18 cellular contexts compared by ENCODE assay signal in genomic region chr18:76678248-76678647, GRCh38.
"Had no signal": no experiment of that assay in that cellular context is flagged by ENCODE, and none has a peak within 500 bp of the region (broad histone marks: within the 10 kb centered on the region; RNA-seq: fewer than 3 reads in every experiment).

No MANE protein-coding gene starts in this region.

- H3K4me3 ChIP-seq: body of pancreas, hepatocyte had no signal

- H3K4me1 Mint-ChIP-seq: activated CD4-positive, alpha-beta T cell treated with anti-CD3 and anti-CD28 coated beads, Interleukin-2, amount 10 ng/mL, durations not matched to agents 24 days and 14 days; stimulated activated memory B cell treated with anti-CD40 and anti-IgM and Interleukin-4, amounts not matched to agents 10 μg/mL and 1 μg/mL and 100 μg/mL, for 72 hours had no signal

- DNase-seq: activated CD4-positive, alpha-beta T cell treated with anti-CD3 and anti-CD28 coated beads, Interleukin-2, amount 10 ng/mL, durations not matched to agents 24 days and 14 days; activated CD4-positive, CD25-positive, alpha-beta regulatory T cell; activated CD8-positive, alpha-beta memory T cell treated with anti-CD3 and anti-CD28 coated beads, Interleukin-2, amount 50 U/mL, for 4 hours; activated CD8-positive, alpha-beta T cell treated with anti-CD3 and anti-CD28 coated beads, Interleukin-2, amount 10 ng/mL, durations not matched to agents 7 days and 5 days; activated effector memory CD4-positive, alpha-beta T cell treated with anti-CD3 and anti-CD28 coated beads, Interleukin-2, amount 50 U/mL, for 16 hours; activated T-cell treated with anti-CD3 and anti-CD28 coated beads, Interleukin-2, amount 50 U/mL, for 48 hours; body of pancreas; cerebellar nuclear complex; erythroblast; kidney; nephron progenitor cell; stimulated activated CD4-positive, alpha-beta T cell treated with anti-CD3 and anti-CD28 coated beads, Interleukin-2, amount 100 ng/mL, for 48 hours; SW 1271 had no signal

- ATAC-seq: activated CD8-positive, alpha-beta T cell treated with anti-CD3 and anti-CD28 coated beads, Interleukin-2, amount 10 ng/mL, durations not matched to agents 7 days and 5 days; activated naive CD4-positive, alpha-beta T cell treated with anti-CD3 and anti-CD28 coated beads, Interleukin-2, amount 50 U/mL, for 72 hours; body of pancreas; stimulated activated memory B cell treated with anti-CD40 and anti-IgM and Interleukin-4, amounts not matched to agents 10 μg/mL and 1 μg/mL and 100 μg/mL, for 72 hours had no signal

- H3K27ac Mint-ChIP-seq: activated CD4-positive, alpha-beta T cell treated with anti-CD3 and anti-CD28 coated beads, Interleukin-2, amount 10 ng/mL, durations not matched to agents 24 days and 14 days; activated CD8-positive, alpha-beta T cell treated with anti-CD3 and anti-CD28 coated beads, Interleukin-2, amount 10 ng/mL, durations not matched to agents 7 days and 5 days; activated naive CD4-positive, alpha-beta T cell treated with anti-CD3 and anti-CD28 coated beads, Interleukin-2, amount 50 U/mL, for 72 hours; stimulated activated memory B cell treated with anti-CD40 and anti-IgM and Interleukin-4, amounts not matched to agents 10 μg/mL and 1 μg/mL and 100 μg/mL, for 72 hours; T-helper 2 cell treated with Interferon-gamma antibody and Interleukin-4, amounts not matched to agents 5 μg/mL and 100 μg/mL, for 36 hours; type B pancreatic cell had no signal

- H3K79me2 ChIP-seq: hepatocyte had no signal

- H2AFZ ChIP-seq: hepatocyte had no signal

- H3K27ac ChIP-seq: body of pancreas, hepatocyte had no signal

- FAIRE-seq: kidney had no signal

- H3K36me3 Mint-ChIP-seq: activated naive CD4-positive, alpha-beta T cell treated with anti-CD3 and anti-CD28 coated beads, Interleukin-2, amount 50 U/mL, for 72 hours; stimulated activated memory B cell treated with anti-CD40 and anti-IgM and Interleukin-4, amounts not matched to agents 10 μg/mL and 1 μg/mL and 100 μg/mL, for 72 hours; type B pancreatic cell had no signal

- H3K27me3 ChIP-seq: body of pancreas, hepatocyte had no signal

- H3K4me2 ChIP-seq: hepatocyte had no signal

- H3K9me3 ChIP-seq: body of pancreas had no signal

- H3K9me3 Mint-ChIP-seq: activated CD4-positive, alpha-beta T cell treated with anti-CD3 and anti-CD28 coated beads, Interleukin-2, amount 10 ng/mL, durations not matched to agents 24 days and 14 days; activated naive CD4-positive, alpha-beta T cell treated with anti-CD3 and anti-CD28 coated beads, Interleukin-2, amount 50 U/mL, for 72 hours; nephron progenitor cell; stimulated activated memory B cell treated with anti-CD40 and anti-IgM and Interleukin-4, amounts not matched to agents 10 μg/mL and 1 μg/mL and 100 μg/mL, for 72 hours; T-helper 2 cell treated with Interferon-gamma antibody and Interleukin-4, amounts not matched to agents 5 μg/mL and 100 μg/mL, for 36 hours; type B pancreatic cell had no signal

- H3K4me3 Mint-ChIP-seq: activated CD4-positive, alpha-beta T cell treated with anti-CD3 and anti-CD28 coated beads, Interleukin-2, amount 10 ng/mL, durations not matched to agents 24 days and 14 days; activated CD8-positive, alpha-beta T cell treated with anti-CD3 and anti-CD28 coated beads, Interleukin-2, amount 10 ng/mL, durations not matched to agents 7 days and 5 days; nephron progenitor cell; stimulated activated memory B cell treated with anti-CD40 and anti-IgM and Interleukin-4, amounts not matched to agents 10 μg/mL and 1 μg/mL and 100 μg/mL, for 72 hours; T-helper 2 cell treated with Interferon-gamma antibody and Interleukin-4, amounts not matched to agents 5 μg/mL and 100 μg/mL, for 36 hours; type B pancreatic cell had no signal

- H3K4me1 ChIP-seq: body of pancreas had no signal
